Comparison of ENCODE assay signal across 13 cellular contexts in the genomic region with DNA sequence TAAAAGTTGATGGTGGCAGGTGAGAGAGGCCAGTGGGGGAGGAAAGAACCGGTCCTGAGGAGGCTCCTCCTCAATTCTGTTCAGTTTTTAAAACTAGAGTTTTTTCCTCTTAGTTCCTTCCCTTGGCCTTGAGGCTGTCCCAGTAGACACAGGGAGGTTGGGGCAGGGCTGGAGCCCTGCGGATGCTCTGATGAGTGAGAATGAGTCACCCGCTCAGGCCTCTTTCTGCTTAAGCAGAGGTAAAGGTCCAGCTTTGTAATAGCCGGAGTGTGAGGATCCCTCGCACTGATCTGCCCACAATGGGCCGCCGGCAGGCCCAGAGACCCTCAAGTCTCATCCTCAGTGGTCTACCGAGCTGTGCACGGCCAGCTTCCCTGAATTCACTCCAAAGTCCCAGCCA. TPM values are rescaled to one million over a fixed set of nuclear protein-coding genes. Genes with fewer than 3 reads are reported as not detected.
DNase-seq lines count a peak whose midpoint lies in the region; ATAC-seq, FAIRE-seq and TF ChIP-seq lines count a peak whose summit lies in the region.
"Had no signal": no experiment of that assay in that cellular context is flagged by ENCODE, and none has a peak within 500 bp of the region (broad histone marks: within the 10 kb centered on the region; RNA-seq: fewer than 3 reads in every experiment).

No MANE protein-coding gene starts in this region.

- H3K27me3 ChIP-seq in PC-3 (ENCODE audit: low read length) = no peaks in the 10 kb centered on the region
- H3K27me3 ChIP-seq in endothelial cell of umbilical vein (ENCODE audit: control insufficient read depth in 2 of 2, insufficient read depth in 2 of 2, low read length in 2 of 2) = no peaks in the 10 kb centered on the region
- H3K27me3 ChIP-seq in osteoblast (ENCODE audit: insufficient read depth, low read length) = no peaks in the 10 kb centered on the region

- H3K4me1 ChIP-seq in PC-3 (ENCODE audit: insufficient read depth, low read length) = peaks cover 54% of the 10 kb centered on the region
- peaks cover 33% of the 10 kb centered on the region for H3K4me1 ChIP-seq in endothelial cell of umbilical vein (ENCODE audit: control insufficient read depth, extremely low read depth, insufficient read depth, low read length)
- peaks cover 45% of the 10 kb centered on the region for H3K4me1 ChIP-seq in osteoblast (ENCODE audit: insufficient read depth, low read length)

- no peaks in the 10 kb centered on the region for H3K9me3 ChIP-seq in PC-3 (ENCODE audit: low read length)
- H3K9me3 ChIP-seq in endothelial cell of umbilical vein (replicated peaks; ENCODE audit: control insufficient read depth, insufficient read depth, low read length) = no peaks in the 10 kb centered on the region
- no peaks in the 10 kb centered on the region for H3K9me3 ChIP-seq in osteoblast (ENCODE audit: low read depth, low read length)

- CTCF ChIA-PET in Calu3 (lab: Charles Lee) (no interaction called here), PC-3 (lab: Charles Lee) (no interaction called here), endothelial cell of umbilical vein (lab: Charles Lee) (interaction anchor here (0.9 to 1.0 kb wide), 2 partner anchors 46 to 58 kb away, joined by 3 to 4 read pairs; no protein-coding TSS in a partner anchor)

- peak; percentile 38 for FAIRE-seq in endothelial cell of umbilical vein (lab: Jason Lieb, UNC)
- FAIRE-seq: D721Med had no signal

- POLR2A ChIA-PET in PC-3 (lab: Charles Lee; ENCODE audit: unreplicated experiment) (interaction anchor here (0.5 to 0.7 kb wide), 3 partner anchors 20 to 317 kb away, joined by 3 to 5 read pairs (median 3); no protein-coding TSS in a partner anchor), endothelial cell of umbilical vein (lab: Charles Lee) (interaction anchor here (1.3 kb wide), 1 partner anchor 65 kb away, joined by 3 read pairs; no protein-coding TSS in a partner anchor)

- no peaks in the 10 kb centered on the region for H3K36me3 ChIP-seq in PC-3 (ENCODE audit: low read depth, low read length)
- no peaks in the 10 kb centered on the region for H3K36me3 ChIP-seq in endothelial cell of umbilical vein (ENCODE audit: control insufficient read depth in 2 of 2, extremely low read depth in 1 of 2, insufficient read depth in 2 of 2, low read length in 2 of 2)
- H3K36me3 ChIP-seq in osteoblast (ENCODE audit: insufficient read depth, low read length) = no peaks in the 10 kb centered on the region

- H3K4me2 ChIP-seq in PC-3 (ENCODE audit: low read length) (peak overlapping the region; percentile 49), endothelial cell of umbilical vein (ENCODE audit: insufficient read depth, low read length) (no peak overlapping the region), osteoblast (ENCODE audit: insufficient read depth, low read length) (no peak overlapping the region)

- dilution Hi-C loops in endothelial cell of umbilical vein (cut with MboI; ENCODE audit: extremely low pct_ligation_motif_present, low sequenced_read_pairs) = no loop called here

- H3K9me1 ChIP-seq in endothelial cell of umbilical vein (replicated peaks; ENCODE audit: control insufficient read depth, extremely low read depth, insufficient read depth, low read length) = no peaks in the 10 kb centered on the region

- BruUV-seq in Calu3 (replicated peaks; lab: Mats Ljungman, UMichigan) (no TSS peak), PC-3 (replicated peaks; lab: Mats Ljungman, UMichigan) (no TSS peak), endothelial cell of umbilical vein (replicated peaks; lab: Mats Ljungman, UMichigan) (no TSS peak)

- peaks cover 4% of the 10 kb centered on the region for H3K9me3 Mint-ChIP-seq in Calu3 (ENCODE audit: low read depth, unreplicated experiment)
- H3K9me3 Mint-ChIP-seq: activated naive CD4-positive, alpha-beta T cell treated with anti-CD3 and anti-CD28 coated beads for 36 hours had no signal

- intact Hi-C loops in Calu3 (cut with micrococcal nuclease; ENCODE audit: unreplicated experiment) (no loop called here), PC-3 (cut with micrococcal nuclease) (loop anchor here (5.0 kb wide), 1 partner anchor 338 kb away; no protein-coding TSS in a partner anchor), endothelial cell of umbilical vein (cut with micrococcal nuclease) (loop anchor here (1.0 kb wide), 1 partner anchor 32 kb away; no protein-coding TSS in a partner anchor), cardiac septum (cut with DNase I) (loop anchor here (5.0 kb wide), 2 partner anchors 37 to 38 kb away; no protein-coding TSS in a partner anchor)

- no peak for TF ChIP-seq POLR2A in endothelial cell of umbilical vein (IDR thresholded peaks at IDR 0.05; ENCODE audit: low read depth, low read length)

- peak overlapping the region; percentile 95 for H3K27ac ChIP-seq in PC-3 (ENCODE audit: low read length)
- peak overlapping the region; percentile 31 for H3K27ac ChIP-seq in endothelial cell of umbilical vein (ENCODE audit: insufficient read depth, low read depth, low read length)
- peak overlapping the region; percentile 99 for H3K27ac ChIP-seq in osteoblast (ENCODE audit: low read depth, low read length)

- no peak overlapping the region for H3K27ac Mint-ChIP-seq in Calu3 (ENCODE audit: unreplicated experiment)
- H3K27ac Mint-ChIP-seq: activated naive CD4-positive, alpha-beta T cell treated with anti-CD3 and anti-CD28 coated beads for 36 hours had no signal

- TF ChIP-seq CTCF in Calu3 (IDR thresholded peaks at IDR 0.05; ENCODE audit: unreplicated experiment) (no peak), PC-3 (conservative IDR thresholded peaks at IDR 0.05; ENCODE audit: low read depth, low read length) (no peak), endothelial cell of umbilical vein (IDR thresholded peaks at IDR 0.05; ENCODE audit: extremely low read depth in 1 of 2, insufficient read depth in 1 of 2, low read depth in 1 of 2, low read length in 2 of 2) (no peak), osteoblast (IDR thresholded peaks at IDR 0.05; ENCODE audit: extremely low read depth, low read depth, low read length) (no peak)

- no peak overlapping the region for H3K4me3 ChIP-seq in PC-3 (ENCODE audit: low read length)
- no peak overlapping the region for H3K4me3 ChIP-seq in endothelial cell of umbilical vein (replicated peaks in 1 of 3; ENCODE audit: insufficient read depth in 1 of 3, low read depth in 1 of 3, low read length in 3 of 3)
- H3K4me3 ChIP-seq in osteoblast (ENCODE audit: insufficient read depth, low read length) = no peak overlapping the region

- DNase-seq in Calu3 (peak; percentile 71), PC-3 (peak; percentile 89), endothelial cell of umbilical vein (ENCODE audit: low read depth, low spot score) (peak; percentile 55), osteoblast (ENCODE audit: insufficient read length, low spot score, missing footprints) (peak; percentile 86), DMS79 (lab: John Stamatoyannopoulos, UW) (no peak), cardiac septum (ENCODE audit: low spot score) (no peak), KG1 (lab: John Stamatoyannopoulos, UW) (no peak)
- DNase-seq: activated CD4-positive, alpha-beta T cell treated with anti-CD3 and anti-CD28 coated beads for 4 hours; activated naive CD4-positive, alpha-beta T cell treated with anti-CD3 and anti-CD28 coated beads for 36 hours; NCI-H2081; SHP77 had no signal

- no peaks in the 10 kb centered on the region for H3K27me3 Mint-ChIP-seq in Calu3 (ENCODE audit: unreplicated experiment)

- H3K9me2 ChIP-seq in PC-3 (replicated peaks; ENCODE audit: low read length) = no peaks in the 10 kb centered on the region

- H4K20me1 ChIP-seq in PC-3 (ENCODE audit: low read length) = no peaks in the 10 kb centered on the region
- H4K20me1 ChIP-seq in endothelial cell of umbilical vein (replicated peaks; ENCODE audit: control insufficient read depth, extremely low read depth, insufficient read depth, low read length) = no peaks in the 10 kb centered on the region
- no peaks in the 10 kb centered on the region for H4K20me1 ChIP-seq in osteoblast (ENCODE audit: insufficient read depth, low read length)

- H2AFZ ChIP-seq in PC-3 (ENCODE audit: low read length) = no peak overlapping the region
- H2AFZ ChIP-seq in endothelial cell of umbilical vein (ENCODE audit: low read depth, low read length) = peak overlapping the region; percentile 36
- peak overlapping the region; percentile 45 for H2AFZ ChIP-seq in osteoblast (ENCODE audit: low read length)

- ATAC-seq in PC-3 (peak; percentile 65), GM19328 (IDR thresholded peaks at IDR 0.05; ENCODE audit: unreplicated experiment) (no peak)

- H3K9ac ChIP-seq in PC-3 (ENCODE audit: low read length) (peak overlapping the region; percentile 78), endothelial cell of umbilical vein (replicated peaks; ENCODE audit: extremely low read depth, insufficient read depth, low read length) (no peak overlapping the region)

- H3K4me1 Mint-ChIP-seq in Calu3 (ENCODE audit: low read depth, unreplicated experiment) = peaks cover 68% of the 10 kb centered on the region

- no peak overlapping the region for H3K4me3 Mint-ChIP-seq in Calu3 (ENCODE audit: low read depth, unreplicated experiment)
- H3K4me3 Mint-ChIP-seq: activated naive CD4-positive, alpha-beta T cell treated with anti-CD3 and anti-CD28 coated beads for 36 hours had no signal

- H3F3A ChIP-seq in PC-3 (ENCODE audit: low read length, unreplicated experiment) = peaks cover 7% of the 10 kb centered on the region

- H3K79me2 ChIP-seq in PC-3 (ENCODE audit: low read length) (0 out of 2 replicates have a peak, but pooled peaks cover 10% of the 10 kb centered on the region), endothelial cell of umbilical vein (ENCODE audit: control insufficient read depth, insufficient read depth, low read length) (no peaks in the 10 kb centered on the region), osteoblast (ENCODE audit: insufficient read depth, low read length) (peaks cover 14% of the 10 kb centered on the region)

- no peaks in the 10 kb centered on the region for H3K36me3 Mint-ChIP-seq in Calu3 (ENCODE audit: insufficient read depth, unreplicated experiment)

TF ChIP-seq in endothelial cell of umbilical vein, 7 proteins besides CTCF, POLR2A, EP300 and RAD21 (continues in another document):
- no peak for TF ChIP-seq EZH2 (IDR thresholded peaks at IDR 0.05; ENCODE audit: borderline replicate concordance, low read depth, low read length, severe bottlenecking)
- TF ChIP-seq GATA2 (IDR thresholded peaks at IDR 0.05; ENCODE audit: insufficient read depth, insufficient read length, low read depth, low read length) = no peak
- TF ChIP-seq POLR2AphosphoS5 (IDR thresholded peaks at IDR 0.05; ENCODE audit: insufficient read depth, low read depth, low read length) = no peak

RNA-seq across cellular contexts. Expression of gene IRF2BP2, which starts 49.6 kb away (rescaled TPM):
- total RNA-seq in Calu3 (2022) (192 and 196 TPM in 2 replicates), PC-3 (2014; rRNA removed) (78.8 and 102 TPM in 2 replicates), endothelial cell of umbilical vein (109 TPM in 2 replicates), osteoblast (159 and 172 TPM in 2 replicates), cardiac septum (65.6 TPM)
- polyA plus RNA-seq in endothelial cell of umbilical vein = 65.4 and 66.6 TPM in 2 replicates
- polyA plus RNA-seq in endothelial cell of umbilical vein (2011; cell fraction: cytosol; rRNA removed) = 54.8 and 66.0 TPM in 2 replicates
- 154 and 212 TPM in 2 replicates for polyA plus RNA-seq in endothelial cell of umbilical vein (2011; cell fraction: nucleus; rRNA removed)
- polyA plus RNA-seq in endothelial cell of umbilical vein (2012) = 52.6 and 76.5 TPM in 2 replicates
- 57.9 and 61.4 TPM in 2 replicates for polyA minus RNA-seq in endothelial cell of umbilical vein
- polyA minus RNA-seq in endothelial cell of umbilical vein (2011; cell fraction: cytosol; rRNA and poly(A)+ RNA removed) = 65.2 TPM
- polyA minus RNA-seq in endothelial cell of umbilical vein (2011; cell fraction: nucleus; rRNA and poly(A)+ RNA removed) = 78.8 and 129 TPM in 2 replicates

Comparison
In these comparisons a context has a peak if more than half of its experiments do, and no peak if none do; other contexts are left out.
1. DNase-seq: peak in Calu3 (single experiment), PC-3 (single experiment), endothelial cell of umbilical vein (single experiment) and osteoblast (single experiment); none in DMS79 (single experiment), cardiac septum (single experiment) and KG1 (single experiment).
2. H3K27ac ChIP-seq: peak in every context shown above with its lines; median percentile 99 in osteoblast; 95 in PC-3; 31 in endothelial cell of umbilical vein.